In genomic region chr1:234960722-234961467, GRCh38 we compare ENCODE assay signal across 8 cellular contexts.
DNase-seq lines count a peak whose midpoint lies in the region; ATAC-seq and TF ChIP-seq lines count a peak whose summit lies in the region.

No MANE protein-coding gene starts in this region.

- no peaks in the 10 kb centered on the region for H3K27me3 Mint-ChIP-seq in T-helper 2 cell treated with Interferon-gamma antibody and Interleukin-4, amounts not matched to agents 5 μg/mL and 100 μg/mL, for 36 hours (ENCODE audit: low read depth)
- H3K27me3 Mint-ChIP-seq in activated CD8-positive, alpha-beta T cell treated with anti-CD3 and anti-CD28 coated beads for 36 hours = no peaks in the 10 kb centered on the region

- H3K4me1 Mint-ChIP-seq in T-helper 2 cell treated with Interferon-gamma antibody and Interleukin-4, amounts not matched to agents 5 μg/mL and 100 μg/mL, for 36 hours (ENCODE audit: low read depth) = peaks cover 71% of the 10 kb centered on the region
- peaks cover 83% of the 10 kb centered on the region for H3K4me1 Mint-ChIP-seq in activated CD8-positive, alpha-beta T cell treated with anti-CD3 and anti-CD28 coated beads for 36 hours (ENCODE audit: low read depth)

- no peak for TF ChIP-seq CTCF in activated CD8-positive, alpha-beta T cell treated with anti-CD3 and anti-CD28 coated beads for 36 hours (IDR thresholded peaks at IDR 0.05)
- TF ChIP-seq CTCF in thoracic aorta (IDR thresholded peaks at IDR 0.05) = no peak

- peaks cover 49 to 67% of the 10 kb centered on the region in 2 donors for H3K4me1 ChIP-seq in thoracic aorta (ENCODE audit: control insufficient read depth in 1 of 2, low read depth in 2 of 2)

- peaks cover 7% of the 10 kb centered on the region for H3K36me3 Mint-ChIP-seq in T-helper 2 cell treated with Interferon-gamma antibody and Interleukin-4, amounts not matched to agents 5 μg/mL and 100 μg/mL, for 36 hours (ENCODE audit: low read depth)
- H3K36me3 Mint-ChIP-seq in activated CD8-positive, alpha-beta T cell treated with anti-CD3 and anti-CD28 coated beads for 36 hours (ENCODE audit: low read depth) = peaks cover 5% of the 10 kb centered on the region

- no peak for DNase-seq in T-helper 2 cell treated with Interferon-gamma antibody and Interleukin-4, amounts not matched to agents 5 μg/mL and 100 μg/mL, for 36 hours (ENCODE audit: low spot score)
- DNase-seq in T-helper 2 cell (no peak), thoracic aorta (ENCODE audit: low spot score) (no peak), NCI-H82 treated with DMSO at 0.1 percent for 48 hours (lab: John Stamatoyannopoulos, UW; ENCODE audit: unreplicated experiment) (no peak), iPS-NIHi7 (ENCODE audit: extremely low spot score) (no peak), NCI-H524 treated with DMSO at 0.1 percent for 48 hours (lab: John Stamatoyannopoulos, UW) (no peak)
- DNase-seq in activated CD8-positive, alpha-beta T cell treated with anti-CD3 and anti-CD28 coated beads for 36 hours = no peak

- H3K9me3 Mint-ChIP-seq in T-helper 2 cell treated with Interferon-gamma antibody and Interleukin-4, amounts not matched to agents 5 μg/mL and 100 μg/mL, for 36 hours = no peaks in the 10 kb centered on the region
- H3K9me3 Mint-ChIP-seq in activated CD8-positive, alpha-beta T cell treated with anti-CD3 and anti-CD28 coated beads for 36 hours = no peaks in the 10 kb centered on the region

- H3K4me3 Mint-ChIP-seq in T-helper 2 cell treated with Interferon-gamma antibody and Interleukin-4, amounts not matched to agents 5 μg/mL and 100 μg/mL, for 36 hours = peak overlapping the region; percentile 71
- H3K4me3 Mint-ChIP-seq in activated CD8-positive, alpha-beta T cell treated with anti-CD3 and anti-CD28 coated beads for 36 hours = no peak overlapping the region

- H3K27ac ChIP-seq in layer of hippocampus (ENCODE audit: low read depth, low read length) (peak overlapping the region; percentile 24), thoracic aorta (peak overlapping the region; percentile 87 to 90)

- H3K36me3 ChIP-seq in thoracic aorta = no peaks in the 10 kb centered on the region

- no peak overlapping the region for H3K4me3 ChIP-seq in thoracic aorta

- CTCF ChIA-PET in activated CD8-positive, alpha-beta T cell treated with anti-CD3 and anti-CD28 coated beads for 36 hours (lab: Charles Lee) = interaction anchor here (2.3 kb wide), 1 partner anchor 18 kb away, joined by 12 read pairs; no protein-coding TSS in a partner anchor

- ATAC-seq in activated CD8-positive, alpha-beta T cell treated with anti-CD3 and anti-CD28 coated beads for 36 hours = no peak
- ATAC-seq in thoracic aorta (ENCODE audit: insufficient number of reproducible peaks, low FRiP score, low read depth) = no peak

- no peaks in the 10 kb centered on the region for H3K9me3 ChIP-seq in thoracic aorta

- POLR2A ChIA-PET in activated CD8-positive, alpha-beta T cell treated with anti-CD3 and anti-CD28 coated beads for 36 hours (lab: Charles Lee) = interaction anchor here (0.7 to 0.8 kb wide), 2 partner anchors 35 to 237 kb away, joined by 3 read pairs; no protein-coding TSS in a partner anchor

- intact Hi-C loops in activated CD8-positive, alpha-beta T cell treated with anti-CD3 and anti-CD28 coated beads for 36 hours (cut with micrococcal nuclease) = loop anchor here (5.0 kb wide), 4 partner anchors 51 to 349 kb away; partner anchors contain the start of gene IRF2BP2

- H3K27me3 ChIP-seq in layer of hippocampus (ENCODE audit: control insufficient read depth, insufficient read depth, low read length) (no peaks in the 10 kb centered on the region), thoracic aorta (replicated peaks; ENCODE audit: insufficient read depth) (no peaks in the 10 kb centered on the region)

- peak overlapping the region; percentile 92 for H3K27ac Mint-ChIP-seq in T-helper 2 cell treated with Interferon-gamma antibody and Interleukin-4, amounts not matched to agents 5 μg/mL and 100 μg/mL, for 36 hours
- peak overlapping the region; percentile 60 for H3K27ac Mint-ChIP-seq in activated CD8-positive, alpha-beta T cell treated with anti-CD3 and anti-CD28 coated beads for 36 hours
